In the genomic region with DNA sequence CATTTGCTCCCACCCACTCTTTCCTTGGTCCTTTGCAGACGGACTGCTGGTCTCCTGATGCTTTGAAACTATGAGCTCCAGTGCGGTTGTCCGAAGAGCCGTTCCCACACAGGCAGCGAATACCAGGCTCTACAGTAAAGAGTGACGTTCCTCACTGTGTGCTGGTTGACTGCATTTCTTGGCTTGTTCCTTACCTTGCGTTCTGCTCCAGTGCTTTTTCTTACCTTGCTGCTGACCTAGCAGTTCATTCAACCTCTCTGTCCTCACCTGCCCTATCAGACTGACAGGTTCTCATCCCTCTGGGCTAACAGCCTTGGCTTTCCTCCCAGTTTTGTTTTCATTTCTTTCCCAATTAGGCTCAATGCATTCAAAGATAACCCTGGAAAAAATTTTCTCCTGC, we compare ENCODE assay signal across 12 cellular contexts.
"Had no signal": no experiment of that assay in that cellular context is flagged by ENCODE, and none has a peak within 500 bp of the region (broad histone marks: within the 10 kb centered on the region; RNA-seq: fewer than 3 reads in every experiment).

No MANE protein-coding gene starts in this region.

- H3K27ac ChIP-seq: cardiac muscle cell, lower lobe of right lung, sigmoid colon, spleen, suprapubic skin had no signal

- H3K36me3 ChIP-seq: cardiac muscle cell, esophagus squamous epithelium, lower lobe of right lung, sigmoid colon, spleen, suprapubic skin had no signal

- H3K27ac Mint-ChIP-seq: activated naive CD4-positive, alpha-beta T cell treated with anti-CD3 and anti-CD28 coated beads for 36 hours; activated T-helper 17 cell treated with anti-CD3 and anti-CD28 coated beads, Interleukin-2, amount 50 U/mL, for 72 hours; stimulated activated naive CD8-positive, alpha-beta T cell treated with anti-CD3 and anti-CD28 coated beads, Interleukin-15, Interleukin-2, amounts not matched to agents 100 ng/mL and 50 ng/mL, for 24 hours; type B pancreatic cell had no signal

- H3K4me1 ChIP-seq: lower lobe of right lung, sigmoid colon, spleen, suprapubic skin had no signal

- ATAC-seq: activated T-helper 17 cell treated with anti-CD3 and anti-CD28 coated beads, Interleukin-2, amount 50 U/mL, for 72 hours; lower lobe of right lung had no signal

- H3K36me3 Mint-ChIP-seq: type B pancreatic cell had no signal

- H3K4me3 ChIP-seq: cardiac muscle cell, esophagus squamous epithelium, lower lobe of right lung, sigmoid colon, spleen, suprapubic skin had no signal

- H3K27me3 ChIP-seq: cardiac muscle cell, esophagus squamous epithelium, sigmoid colon, spleen had no signal

- H3K4me3 Mint-ChIP-seq: activated naive CD4-positive, alpha-beta T cell treated with anti-CD3 and anti-CD28 coated beads for 36 hours; activated T-helper 17 cell treated with anti-CD3 and anti-CD28 coated beads, Interleukin-2, amount 50 U/mL, for 72 hours; nephron; stimulated activated naive CD8-positive, alpha-beta T cell treated with anti-CD3 and anti-CD28 coated beads, Interleukin-15, Interleukin-2, amounts not matched to agents 100 ng/mL and 50 ng/mL, for 24 hours; type B pancreatic cell had no signal

- H3K9me3 Mint-ChIP-seq: activated naive CD4-positive, alpha-beta T cell treated with anti-CD3 and anti-CD28 coated beads for 36 hours; activated T-helper 17 cell treated with anti-CD3 and anti-CD28 coated beads, Interleukin-2, amount 50 U/mL, for 72 hours; nephron; stimulated activated naive CD8-positive, alpha-beta T cell treated with anti-CD3 and anti-CD28 coated beads, Interleukin-15, Interleukin-2, amounts not matched to agents 100 ng/mL and 50 ng/mL, for 24 hours; type B pancreatic cell had no signal

- DNase-seq: activated CD4-positive, CD25-positive, alpha-beta regulatory T cell treated with anti-CD3 and anti-CD28 coated beads, Interleukin-2, amount 50 U/mL, for 72 hours; activated naive CD4-positive, alpha-beta T cell treated with anti-CD3 and anti-CD28 coated beads for 36 hours; esophagus squamous epithelium; lower lobe of right lung; sigmoid colon; spleen had no signal

- H3K9me3 ChIP-seq: esophagus squamous epithelium, lower lobe of right lung, sigmoid colon, spleen, suprapubic skin had no signal
